ENCODE assay signal across 8 cellular contexts in genomic region chr2:190534310-190535118, GRCh38. TPM values are rescaled to one million over a fixed set of nuclear protein-coding genes. Genes with fewer than 3 reads are reported as not detected.
DNase-seq lines count a peak whose midpoint lies in the region; ATAC-seq and TF ChIP-seq lines count a peak whose summit lies in the region.

Gene NEMP2, minus strand, starts transcription at chr2:190534722. Its CDS starts 67 bp downstream, at chr2:190534655.

- H3T11ph ChIP-seq in H9 (ENCODE audit: low read length), result no peak within 1 kb of the TSS

- H3K27me3 ChIP-seq in GM06990 (replicated peaks; ENCODE audit: control insufficient read depth, insufficient read depth, low read length), result no peaks in the 10 kb centered on the region
- H3K27me3 ChIP-seq in H9 (ENCODE audit: insufficient read depth, low read length), result no peaks in the 10 kb centered on the region
- no peaks in the 10 kb centered on the region for H3K27me3 ChIP-seq in heart right ventricle

- H2AK5ac ChIP-seq in H9 (ENCODE audit: insufficient read length, low read length), result no peak within 1 kb of the TSS

- no peak within 1 kb of the TSS for H2BK120ac ChIP-seq in H9 (ENCODE audit: low read depth, low read length, poor library complexity, severe bottlenecking)

- peak within 1 kb of the TSS; percentile 89 for H4K5ac ChIP-seq in H9 (ENCODE audit: insufficient read length, low read depth, low read length)

- H3K9me3 ChIP-seq in H9 (ENCODE audit: control insufficient read depth, low read depth, low read length) (no peaks in the 10 kb centered on the region), heart right ventricle (peaks cover 0 to 31% (median 18%) of the 10 kb centered on the region in 11 donors)

- H3K27ac Mint-ChIP-seq in H9, result peak within 1 kb of the TSS; percentile 93 to 98 (median 97)

- peak within 1 kb of the TSS; percentile 95 for H3K18ac ChIP-seq in H9 (ENCODE audit: insufficient read length, low read depth, low read length)

- no peak within 1 kb of the TSS for H2BK12ac ChIP-seq in H9 (ENCODE audit: insufficient read length, low read depth, low read length)

- H3K4ac ChIP-seq in H9 (ENCODE audit: low read depth, low read length), result no peak within 1 kb of the TSS

- H2BK20ac ChIP-seq in H9 (ENCODE audit: low read depth, low read length, poor library complexity, severe bottlenecking), result no peak within 1 kb of the TSS

- peaks cover 3% of the 10 kb centered on the region; the same call in 1 of the 2 replicates for H3K4me1 ChIP-seq in H9 (ENCODE audit: insufficient read depth, low read length)
- peaks cover 0 to 52% (median 35%) of the 10 kb centered on the region in 9 donors for H3K4me1 ChIP-seq in heart right ventricle
- H3K4me1 ChIP-seq in urinary bladder (ENCODE audit: insufficient read depth), result no peaks in the 10 kb centered on the region

- ATAC-seq in heart right ventricle, result peak; percentile 87 to 96 (median 92)

- H3K27ac ChIP-seq in H9 (ENCODE audit: insufficient read length, low read depth, low read length) (peak within 1 kb of the TSS; percentile 44), heart right ventricle (peak within 1 kb of the TSS; percentile 89 to 99 (median 98)), urinary bladder (ENCODE audit: low read depth) (peak within 1 kb of the TSS; percentile 93)

- H3K4me2 ChIP-seq in H9 (ENCODE audit: insufficient read depth, insufficient read length, low read length), result peak within 1 kb of the TSS; percentile 89

- no peak within 1 kb of the TSS for H4K91ac ChIP-seq in H9 (ENCODE audit: insufficient read length, low read depth, low read length)

- H3K4me1 Mint-ChIP-seq in H9, result peaks cover 24 to 31% of the 10 kb centered on the region in 2 experiments

- peak within 1 kb of the TSS; percentile 78 for H3K9ac ChIP-seq in H9 (ENCODE audit: extremely low read depth, insufficient read length, low read length)

- peak within 1 kb of the TSS; percentile 59 for H2AFZ ChIP-seq in H9 (ENCODE audit: low read length)

- peaks cover 23 to 31% (median 24%) of the 10 kb centered on the region in 3 experiments for H3K36me3 Mint-ChIP-seq in H9 (ENCODE audit: insufficient read depth in 1 of 3, low read depth in 3 of 3)

- no peak within 1 kb of the TSS for H3K23ac ChIP-seq in H9 (ENCODE audit: insufficient read length, low read depth, low read length)

- no peak within 1 kb of the TSS for H2BK5ac ChIP-seq in H9 (ENCODE audit: insufficient read length, low read length)

- H3K23me2 ChIP-seq in H9 (ENCODE audit: insufficient read length, low read depth, low read length, poor library complexity, severe bottlenecking), result peaks cover 10% of the 10 kb centered on the region

- H3K56ac ChIP-seq in H9 (ENCODE audit: insufficient read length, low read depth, low read length), result no peak within 1 kb of the TSS

- H3K4me3 ChIP-seq in GM06990 (replicated peaks; ENCODE audit: low read depth, low read length) (peak within 1 kb of the TSS; percentile 75), heart right ventricle (peak within 1 kb of the TSS; percentile 60 to 88 (median 74)), urinary bladder (ENCODE audit: low read depth, low read length) (peak within 1 kb of the TSS; percentile 69)

- intact Hi-C loops in heart right ventricle (cut with DNase I) (loop anchor here in 9 of 10 donors (1.0 to 10.0 kb wide), 11 partner anchors 38 to 270 kb away; partner anchors contain the start of gene NAB1 (in 5 of the 9)), posterior cingulate gyrus (cut with DNase I) (loop anchor here (2.0 to 10.0 kb wide), 2 partner anchors 70 to 114 kb away; partner anchors contain the start of gene NAB1)

- H3K36me3 ChIP-seq in GM06990 (ENCODE audit: control insufficient read depth, insufficient read depth, low read length) (no peaks in the 10 kb centered on the region), heart right ventricle (no peaks in the 10 kb centered on the region), urinary bladder (ENCODE audit: insufficient read depth) (no peaks in the 10 kb centered on the region)

- no peaks in the 10 kb centered on the region for H3K27me3 Mint-ChIP-seq in H9 (ENCODE audit: low read depth)

- DNase-seq in GM06990 (ENCODE audit: extremely low read depth, insufficient read length) (peak; percentile 91), H9 (peak; percentile 87), M059J (ENCODE audit: low read depth) (peak; percentile 79), SW480 (ENCODE audit: low spot score) (peak; percentile 73), heart right ventricle (peak; percentile 81 to 87), posterior cingulate gyrus (peak; percentile 44 to 96 (median 74))
- DNase-seq in activated naive CD8-positive, alpha-beta T cell treated with anti-CD3 and anti-CD28 coated beads, Interleukin-2, amount 50 U/mL, for 16 hours (ENCODE audit: low read depth, low spot score), result peak; percentile 68

- no peak within 1 kb of the TSS for H2BK15ac ChIP-seq in H9 (ENCODE audit: low read depth, low read length)

- no peaks in the 10 kb centered on the region for H3K79me2 ChIP-seq in H9 (ENCODE audit: insufficient read depth, low read length)

- peak within 1 kb of the TSS; percentile 77 to 88 for H3K4me3 Mint-ChIP-seq in H9

- WGBS in H9 (ENCODE audit: extremely low coverage, insufficient read length, low lambda C conversion rate), result no CpG with 5 or more reads among the region's 92 CpGs
- WGBS in heart right ventricle, 2 donors, result 0 to 1% methylated on average over 76 to 92 of the region's 92 CpGs
- under 1% methylated on average over 92 of the region's 92 CpGs for WGBS in urinary bladder

- TF ChIP-seq CTCF in GM06990 (IDR thresholded peaks at IDR 0.05; ENCODE audit: insufficient read depth, low read length, poor library complexity, severe bottlenecking) (no peak), H9 (conservative IDR thresholded peaks at IDR 0.05) (no peak), heart right ventricle (IDR thresholded peaks at IDR 0.05) (peak in 4 of 9 donors; percentile 7 to 27 (median 12))

- no peaks in the 10 kb centered on the region for H3K79me1 ChIP-seq in H9 (ENCODE audit: insufficient read depth, low read depth, low read length, poor library complexity, severe bottlenecking)

- no peak within 1 kb of the TSS for H4K8ac ChIP-seq in H9 (replicated peaks; ENCODE audit: insufficient read length, low read depth, low read length)

- peak within 1 kb of the TSS; percentile 64 for H3K14ac ChIP-seq in H9 (ENCODE audit: insufficient read depth, low read length)

- peaks cover 22 to 24% of the 10 kb centered on the region in 2 experiments for H3K9me3 Mint-ChIP-seq in H9

- no peaks in the 10 kb centered on the region for H4K20me1 ChIP-seq in H9 (ENCODE audit: control insufficient read depth, insufficient read depth, insufficient read length)

RNA-seq across cellular contexts. Expression of gene NEMP2, which starts in this region (rescaled TPM):
- 5.3 and 6.6 TPM in 2 replicates for total RNA-seq in H9 (2021)
- 4.4 and 9.5 TPM in 2 replicates for total RNA-seq in M059J (2014; rRNA removed; shearing (Covaris generic))
- 1 to 10 TPM; 2.0 to 4.7 (median 2.7) TPM for total RNA-seq in heart right ventricle
- polyA plus RNA-seq in heart right ventricle, result under 1 TPM; 0.51 to 0.75 TPM
- 15.0 TPM for total RNA-seq in urinary bladder
- polyA plus RNA-seq in urinary bladder, result 1.7 TPM

Comparison
In these comparisons a context has a peak if more than half of its experiments do, and no peak if none do; other contexts are left out.
1. Peak in every context shown above with its lines: DNase-seq, ATAC-seq, H3K4me3 ChIP-seq and H3K27ac ChIP-seq.
2. H3K27ac ChIP-seq: peak in every context shown above with its lines; median percentile 98 in heart right ventricle; 93 in urinary bladder; 44 in H9.